In the genomic region with DNA sequence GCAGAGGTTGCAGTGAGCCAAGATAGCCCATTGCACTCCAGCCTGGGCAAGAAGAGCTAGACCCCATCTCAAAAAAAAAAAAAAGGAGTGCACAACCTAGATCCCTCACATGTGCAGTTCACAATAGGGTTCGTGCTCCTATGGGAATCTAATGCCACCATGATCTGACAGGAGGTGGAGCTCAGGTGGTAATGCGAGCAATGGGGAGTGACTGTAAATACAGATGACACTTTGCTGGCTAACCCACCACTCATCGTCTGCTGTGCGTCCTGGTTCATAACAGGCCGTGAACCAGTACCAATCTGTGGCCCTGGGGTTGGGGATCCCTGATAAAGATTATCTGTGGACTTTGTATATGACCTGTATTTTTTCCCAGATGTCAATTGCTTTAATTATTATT, we compare ENCODE assay signal across 8 cellular contexts.
"Had no signal": no experiment of that assay in that cellular context is flagged by ENCODE, and none has a peak within 500 bp of the region (broad histone marks: within the 10 kb centered on the region; RNA-seq: fewer than 3 reads in every experiment).

No MANE protein-coding gene starts in this region.

- DNase-seq: H9, HCEC 1CT, HFFc6, KBM-7 had no signal

- H3K4me3 ChIP-seq: GM23338 had no signal

- H3K27ac Mint-ChIP-seq: GM23338, H9, HFFc6 had no signal

- H3K27me3 Mint-ChIP-seq: IgD-negative memory B cell had no signal

- ATAC-seq: GM23338, HepG2 had no signal

- H3K4me2 ChIP-seq: GM23338 had no signal

- H3K4me1 Mint-ChIP-seq: GM23338, H9 had no signal

- H2AFZ ChIP-seq: GM23338 had no signal

- H3K27ac ChIP-seq: HL-60 had no signal

- H3K4me3 Mint-ChIP-seq: GM23338, H9, HFFc6, IgD-negative memory B cell had no signal

- H3K9me3 Mint-ChIP-seq: GM23338, HFFc6 had no signal
